In genomic region chr1:63522891-63523728, GRCh38 we compare ENCODE assay signal across 1 cellular context.
TF ChIP-seq lines count a peak whose summit lies in the region.

Gene EFCAB7, plus strand, starts transcription at chr1:63523525. Its CDS starts 2,048 bp downstream, at chr1:63525573.
Gene ITGB3BP, minus strand, starts transcription at chr1:63523225. Its CDS starts 92 bp downstream, at chr1:63523133.

TF ChIP-seq in WTC11, 78 proteins besides CTCF, POLR2A, EP300 and RAD21 (continued from another document):
- TF ChIP-seq ATF6 (CRISPR knock-in tag; IDR thresholded peaks at IDR 0.05) (no peak), FOXP1 (CRISPR knock-in tag; IDR thresholded peaks at IDR 0.05; ENCODE audit: borderline replicate concordance) (peak; percentile 95), ESRRA (CRISPR knock-in tag; IDR thresholded peaks at IDR 0.05; ENCODE audit: borderline replicate concordance) (no peak), ZNF512 (CRISPR knock-in tag; IDR thresholded peaks at IDR 0.05; ENCODE audit: borderline replicate concordance) (no peak), RELA (CRISPR knock-in tag; IDR thresholded peaks at IDR 0.05; ENCODE audit: borderline replicate concordance) (no peak), ZNF532 (CRISPR knock-in tag; IDR thresholded peaks at IDR 0.05; ENCODE audit: borderline replicate concordance) (no peak), CREB1 (CRISPR knock-in tag; IDR thresholded peaks at IDR 0.05) (no peak), JAZF1 (CRISPR knock-in tag; IDR thresholded peaks at IDR 0.05) (no peak), ELF4 (CRISPR knock-in tag; IDR thresholded peaks at IDR 0.05; ENCODE audit: low read depth) (no peak), JUN (CRISPR knock-in tag; IDR thresholded peaks at IDR 0.05) (no peak), E2F1 (CRISPR knock-in tag; IDR thresholded peaks at IDR 0.05) (peak; percentile 91), FOXK1 (CRISPR knock-in tag; IDR thresholded peaks at IDR 0.05) (peak; percentile 87), GABPB1 (CRISPR knock-in tag; IDR thresholded peaks at IDR 0.05) (peak; percentile 96), SMAD4 (CRISPR knock-in tag; IDR thresholded peaks at IDR 0.05) (no peak), ATF1 (CRISPR knock-in tag; IDR thresholded peaks at IDR 0.05) (no peak), STAT6 (CRISPR knock-in tag; conservative IDR thresholded peaks at IDR 0.05; ENCODE audit: low read depth) (no peak), ZNF423 (CRISPR knock-in tag; IDR thresholded peaks at IDR 0.05) (no peak), HMGA2 (CRISPR knock-in tag; IDR thresholded peaks at IDR 0.05) (peak; percentile 64; the same call in 1 of the 2 replicates), NR3C1 (CRISPR knock-in tag; conservative IDR thresholded peaks at IDR 0.05; ENCODE audit: low read depth) (no peak), ZNF425 (CRISPR knock-in tag; conservative IDR thresholded peaks at IDR 0.05) (no peak), NR2C2 (CRISPR knock-in tag; IDR thresholded peaks at IDR 0.05) (no peak), TEAD4 (CRISPR knock-in tag; IDR thresholded peaks at IDR 0.05) (no peak), MXD4 (CRISPR knock-in tag; IDR thresholded peaks at IDR 0.05; ENCODE audit: borderline replicate concordance) (no peak), GTF2I (CRISPR knock-in tag; conservative IDR thresholded peaks at IDR 0.05) (peak; percentile 88), SP1 (CRISPR knock-in tag; conservative IDR thresholded peaks at IDR 0.05) (peak; percentile 91), CBFB (CRISPR knock-in tag; IDR thresholded peaks at IDR 0.05; ENCODE audit: low read depth) (no peak), ZNF121 (CRISPR knock-in tag; IDR thresholded peaks at IDR 0.05) (peak; percentile 37; the same call in 1 of the 2 replicates), SMAD3 (CRISPR knock-in tag; IDR thresholded peaks at IDR 0.05; ENCODE audit: borderline replicate concordance) (no peak; the same call in 1 of the 2 replicates), MAX (CRISPR knock-in tag; IDR thresholded peaks at IDR 0.05) (peak; percentile 81), MYBL2 (CRISPR knock-in tag; IDR thresholded peaks at IDR 0.05) (peak; percentile 85; the same call in 1 of the 2 replicates), AR (CRISPR knock-in tag; IDR thresholded peaks at IDR 0.05) (no peak), ZNF317 (CRISPR knock-in tag; IDR thresholded peaks at IDR 0.05; ENCODE audit: borderline replicate concordance, low read depth) (no peak), EMX1 (CRISPR knock-in tag; IDR thresholded peaks at IDR 0.05) (no peak; the same call in 1 of the 2 replicates), NFYB (CRISPR knock-in tag; conservative IDR thresholded peaks at IDR 0.05; ENCODE audit: low read depth) (no peak), E2F5 (CRISPR knock-in tag; IDR thresholded peaks at IDR 0.05) (peak; percentile 98), GRHL2 (CRISPR knock-in tag; IDR thresholded peaks at IDR 0.05; ENCODE audit: insufficient replicate concordance, severe bottlenecking) (no peak), TP53 (CRISPR knock-in tag; IDR thresholded peaks at IDR 0.05) (no peak), ZNF416 (CRISPR knock-in tag; IDR thresholded peaks at IDR 0.05) (0 out of 2 replicates have a peak, but pooled peaks have one; percentile 60), OVOL2 (CRISPR knock-in tag; IDR thresholded peaks at IDR 0.05; ENCODE audit: borderline replicate concordance) (no peak), IRF2 (CRISPR knock-in tag; IDR thresholded peaks at IDR 0.05; ENCODE audit: borderline replicate concordance, low read depth) (no peak), KAT7 (CRISPR knock-in tag; IDR thresholded peaks at IDR 0.05; ENCODE audit: borderline replicate concordance) (no peak), TCF7 (CRISPR knock-in tag; IDR thresholded peaks at IDR 0.05; ENCODE audit: low read depth) (no peak), USF1 (CRISPR knock-in tag; IDR thresholded peaks at IDR 0.05) (peak; percentile 37; the same call in 1 of the 2 replicates)
TF ChIP-seq in WTC11: peak in this region for 23.
